1 cellular context compared by ENCODE assay signal in the genomic region with DNA sequence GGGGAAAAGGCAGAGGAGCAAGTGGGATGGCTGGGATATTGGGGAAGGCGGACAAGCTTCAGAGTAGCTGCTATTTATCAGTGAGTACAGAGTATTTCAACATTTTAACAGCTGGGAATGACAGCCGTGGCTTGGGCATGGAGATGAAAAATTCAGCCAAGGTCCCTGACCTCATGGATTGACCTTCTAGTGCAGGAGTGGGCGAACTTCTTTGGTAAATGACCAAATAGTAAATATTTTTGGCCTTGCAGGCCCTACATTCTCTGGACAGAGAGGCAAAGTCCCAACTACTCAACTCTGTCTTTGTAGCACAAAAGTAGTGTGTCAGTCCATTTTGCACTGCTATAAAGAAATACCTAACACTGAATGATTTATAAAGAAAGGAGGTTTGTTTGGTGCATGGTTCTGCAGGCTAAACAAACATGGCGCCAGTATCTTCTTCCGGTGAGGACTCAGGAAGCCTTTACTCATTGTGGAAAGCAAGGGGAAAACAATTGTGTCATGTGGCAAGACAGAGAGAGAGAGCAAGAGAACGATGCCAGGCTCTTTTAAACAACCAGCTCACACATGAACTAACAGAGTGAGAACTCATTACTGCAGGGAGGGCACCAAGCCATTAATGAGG.
TF ChIP-seq lines count a peak whose summit lies in the region.

No MANE protein-coding gene starts in this region.

TF ChIP-seq in HepG2, 621 proteins besides CTCF, POLR2A, EP300 and RAD21 (continued from another document):
- TF ChIP-seq, protein P1, sequence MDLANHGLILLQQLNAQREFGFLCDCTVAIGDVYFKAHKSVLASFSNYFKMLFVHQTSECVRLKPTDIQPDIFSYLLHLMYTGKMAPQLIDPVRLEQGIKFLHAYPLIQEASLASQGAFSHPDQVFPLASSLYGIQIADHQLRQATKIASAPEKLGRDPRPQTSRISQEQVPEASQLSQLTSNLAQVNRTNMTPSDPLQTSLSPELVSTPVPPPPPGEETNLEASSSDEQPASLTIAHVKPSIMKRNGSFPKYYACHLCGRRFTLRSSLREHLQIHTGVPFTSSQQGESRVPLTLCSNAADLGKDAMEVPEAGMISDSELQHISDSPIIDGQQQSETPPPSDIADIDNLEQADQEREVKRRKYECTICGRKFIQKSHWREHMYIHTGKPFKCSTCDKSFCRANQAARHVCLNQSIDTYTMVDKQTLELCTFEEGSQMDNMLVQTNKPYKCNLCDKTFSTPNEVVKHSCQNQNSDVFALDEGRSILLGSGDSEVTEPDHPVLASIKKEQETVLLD (CRISPR knock-in tag; IDR thresholded peaks at IDR 0.05; ENCODE audit: low read depth) = no peak
- TF ChIP-seq KDM6A (CRISPR knock-in tag; IDR thresholded peaks at IDR 0.05; ENCODE audit: low read depth) = no peak
- TF ChIP-seq ZNF124 (CRISPR knock-in tag; IDR thresholded peaks at IDR 0.05) = no peak
- no peak for TF ChIP-seq MIER2 (CRISPR knock-in tag; IDR thresholded peaks at IDR 0.05)
- no peak for TF ChIP-seq HOXA5 (CRISPR knock-in tag; IDR thresholded peaks at IDR 0.05)
- TF ChIP-seq ZSCAN12 (CRISPR knock-in tag; IDR thresholded peaks at IDR 0.05) = no peak
- TF ChIP-seq, protein P2, sequence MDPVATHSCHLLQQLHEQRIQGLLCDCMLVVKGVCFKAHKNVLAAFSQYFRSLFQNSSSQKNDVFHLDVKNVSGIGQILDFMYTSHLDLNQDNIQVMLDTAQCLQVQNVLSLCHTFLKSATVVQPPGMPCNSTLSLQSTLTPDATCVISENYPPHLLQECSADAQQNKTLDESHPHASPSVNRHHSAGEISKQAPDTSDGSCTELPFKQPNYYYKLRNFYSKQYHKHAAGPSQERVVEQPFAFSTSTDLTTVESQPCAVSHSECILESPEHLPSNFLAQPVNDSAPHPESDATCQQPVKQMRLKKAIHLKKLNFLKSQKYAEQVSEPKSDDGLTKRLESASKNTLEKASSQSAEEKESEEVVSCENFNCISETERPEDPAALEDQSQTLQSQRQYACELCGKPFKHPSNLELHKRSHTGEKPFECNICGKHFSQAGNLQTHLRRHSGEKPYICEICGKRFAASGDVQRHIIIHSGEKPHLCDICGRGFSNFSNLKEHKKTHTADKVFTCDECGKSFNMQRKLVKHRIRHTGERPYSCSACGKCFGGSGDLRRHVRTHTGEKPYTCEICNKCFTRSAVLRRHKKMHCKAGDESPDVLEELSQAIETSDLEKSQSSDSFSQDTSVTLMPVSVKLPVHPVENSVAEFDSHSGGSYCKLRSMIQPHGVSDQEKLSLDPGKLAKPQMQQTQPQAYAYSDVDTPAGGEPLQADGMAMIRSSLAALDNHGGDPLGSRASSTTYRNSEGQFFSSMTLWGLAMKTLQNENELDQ (CRISPR knock-in tag; IDR thresholded peaks at IDR 0.05; ENCODE audit: borderline replicate concordance) = no peak
- TF ChIP-seq JDP2 (CRISPR knock-in tag; IDR thresholded peaks at IDR 0.05; ENCODE audit: borderline replicate concordance) = no peak
- TF ChIP-seq ZNF510 (CRISPR knock-in tag; IDR thresholded peaks at IDR 0.05; ENCODE audit: low read depth) = no peak
- TF ChIP-seq, protein P3, sequence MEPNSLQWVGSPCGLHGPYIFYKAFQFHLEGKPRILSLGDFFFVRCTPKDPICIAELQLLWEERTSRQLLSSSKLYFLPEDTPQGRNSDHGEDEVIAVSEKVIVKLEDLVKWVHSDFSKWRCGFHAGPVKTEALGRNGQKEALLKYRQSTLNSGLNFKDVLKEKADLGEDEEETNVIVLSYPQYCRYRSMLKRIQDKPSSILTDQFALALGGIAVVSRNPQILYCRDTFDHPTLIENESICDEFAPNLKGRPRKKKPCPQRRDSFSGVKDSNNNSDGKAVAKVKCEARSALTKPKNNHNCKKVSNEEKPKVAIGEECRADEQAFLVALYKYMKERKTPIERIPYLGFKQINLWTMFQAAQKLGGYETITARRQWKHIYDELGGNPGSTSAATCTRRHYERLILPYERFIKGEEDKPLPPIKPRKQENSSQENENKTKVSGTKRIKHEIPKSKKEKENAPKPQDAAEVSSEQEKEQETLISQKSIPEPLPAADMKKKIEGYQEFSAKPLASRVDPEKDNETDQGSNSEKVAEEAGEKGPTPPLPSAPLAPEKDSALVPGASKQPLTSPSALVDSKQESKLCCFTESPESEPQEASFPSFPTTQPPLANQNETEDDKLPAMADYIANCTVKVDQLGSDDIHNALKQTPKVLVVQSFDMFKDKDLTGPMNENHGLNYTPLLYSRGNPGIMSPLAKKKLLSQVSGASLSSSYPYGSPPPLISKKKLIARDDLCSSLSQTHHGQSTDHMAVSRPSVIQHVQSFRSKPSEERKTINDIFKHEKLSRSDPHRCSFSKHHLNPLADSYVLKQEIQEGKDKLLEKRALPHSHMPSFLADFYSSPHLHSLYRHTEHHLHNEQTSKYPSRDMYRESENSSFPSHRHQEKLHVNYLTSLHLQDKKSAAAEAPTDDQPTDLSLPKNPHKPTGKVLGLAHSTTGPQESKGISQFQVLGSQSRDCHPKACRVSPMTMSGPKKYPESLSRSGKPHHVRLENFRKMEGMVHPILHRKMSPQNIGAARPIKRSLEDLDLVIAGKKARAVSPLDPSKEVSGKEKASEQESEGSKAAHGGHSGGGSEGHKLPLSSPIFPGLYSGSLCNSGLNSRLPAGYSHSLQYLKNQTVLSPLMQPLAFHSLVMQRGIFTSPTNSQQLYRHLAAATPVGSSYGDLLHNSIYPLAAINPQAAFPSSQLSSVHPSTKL (CRISPR knock-in tag; IDR thresholded peaks at IDR 0.05) = peak; percentile 25; the same call in 1 of the 2 replicates
- 0 out of 2 replicates have a peak, but pooled peaks have one; percentile 15 for TF ChIP-seq ZMYM4 (CRISPR knock-in tag; IDR thresholded peaks at IDR 0.05)
- no peak for TF ChIP-seq MATR3 (CRISPR knock-in tag; IDR thresholded peaks at IDR 0.05)
- TF ChIP-seq, protein P4, sequence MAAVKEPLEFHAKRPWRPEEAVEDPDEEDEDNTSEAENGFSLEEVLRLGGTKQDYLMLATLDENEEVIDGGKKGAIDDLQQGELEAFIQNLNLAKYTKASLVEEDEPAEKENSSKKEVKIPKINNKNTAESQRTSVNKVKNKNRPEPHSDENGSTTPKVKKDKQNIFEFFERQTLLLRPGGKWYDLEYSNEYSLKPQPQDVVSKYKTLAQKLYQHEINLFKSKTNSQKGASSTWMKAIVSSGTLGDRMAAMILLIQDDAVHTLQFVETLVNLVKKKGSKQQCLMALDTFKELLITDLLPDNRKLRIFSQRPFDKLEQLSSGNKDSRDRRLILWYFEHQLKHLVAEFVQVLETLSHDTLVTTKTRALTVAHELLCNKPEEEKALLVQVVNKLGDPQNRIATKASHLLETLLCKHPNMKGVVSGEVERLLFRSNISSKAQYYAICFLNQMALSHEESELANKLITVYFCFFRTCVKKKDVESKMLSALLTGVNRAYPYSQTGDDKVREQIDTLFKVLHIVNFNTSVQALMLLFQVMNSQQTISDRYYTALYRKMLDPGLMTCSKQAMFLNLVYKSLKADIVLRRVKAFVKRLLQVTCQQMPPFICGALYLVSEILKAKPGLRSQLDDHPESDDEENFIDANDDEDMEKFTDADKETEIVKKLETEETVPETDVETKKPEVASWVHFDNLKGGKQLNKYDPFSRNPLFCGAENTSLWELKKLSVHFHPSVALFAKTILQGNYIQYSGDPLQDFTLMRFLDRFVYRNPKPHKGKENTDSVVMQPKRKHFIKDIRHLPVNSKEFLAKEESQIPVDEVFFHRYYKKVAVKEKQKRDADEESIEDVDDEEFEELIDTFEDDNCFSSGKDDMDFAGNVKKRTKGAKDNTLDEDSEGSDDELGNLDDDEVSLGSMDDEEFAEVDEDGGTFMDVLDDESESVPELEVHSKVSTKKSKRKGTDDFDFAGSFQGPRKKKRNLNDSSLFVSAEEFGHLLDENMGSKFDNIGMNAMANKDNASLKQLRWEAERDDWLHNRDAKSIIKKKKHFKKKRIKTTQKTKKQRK (IDR thresholded peaks at IDR 0.05; ENCODE audit: low read length) = no peak
- no peak for TF ChIP-seq NFATC3 (CRISPR knock-in tag; IDR thresholded peaks at IDR 0.05)
- TF ChIP-seq RFX5 (IDR thresholded peaks at IDR 0.05; ENCODE audit: low read depth, low read length) = no peak
- TF ChIP-seq, protein P5, sequence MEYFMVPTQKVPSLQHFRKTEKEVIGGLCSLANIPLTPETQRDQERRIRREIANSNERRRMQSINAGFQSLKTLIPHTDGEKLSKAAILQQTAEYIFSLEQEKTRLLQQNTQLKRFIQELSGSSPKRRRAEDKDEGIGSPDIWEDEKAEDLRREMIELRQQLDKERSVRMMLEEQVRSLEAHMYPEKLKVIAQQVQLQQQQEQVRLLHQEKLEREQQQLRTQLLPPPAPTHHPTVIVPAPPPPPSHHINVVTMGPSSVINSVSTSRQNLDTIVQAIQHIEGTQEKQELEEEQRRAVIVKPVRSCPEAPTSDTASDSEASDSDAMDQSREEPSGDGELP (IDR thresholded peaks at IDR 0.05; ENCODE audit: borderline replicate concordance, low read depth) = peak; percentile 86
- no peak for TF ChIP-seq ZNF557 (CRISPR knock-in tag; IDR thresholded peaks at IDR 0.05)
- TF ChIP-seq ZNF841 (CRISPR knock-in tag; IDR thresholded peaks at IDR 0.05; ENCODE audit: borderline replicate concordance) = no peak
- TF ChIP-seq, protein P6, sequence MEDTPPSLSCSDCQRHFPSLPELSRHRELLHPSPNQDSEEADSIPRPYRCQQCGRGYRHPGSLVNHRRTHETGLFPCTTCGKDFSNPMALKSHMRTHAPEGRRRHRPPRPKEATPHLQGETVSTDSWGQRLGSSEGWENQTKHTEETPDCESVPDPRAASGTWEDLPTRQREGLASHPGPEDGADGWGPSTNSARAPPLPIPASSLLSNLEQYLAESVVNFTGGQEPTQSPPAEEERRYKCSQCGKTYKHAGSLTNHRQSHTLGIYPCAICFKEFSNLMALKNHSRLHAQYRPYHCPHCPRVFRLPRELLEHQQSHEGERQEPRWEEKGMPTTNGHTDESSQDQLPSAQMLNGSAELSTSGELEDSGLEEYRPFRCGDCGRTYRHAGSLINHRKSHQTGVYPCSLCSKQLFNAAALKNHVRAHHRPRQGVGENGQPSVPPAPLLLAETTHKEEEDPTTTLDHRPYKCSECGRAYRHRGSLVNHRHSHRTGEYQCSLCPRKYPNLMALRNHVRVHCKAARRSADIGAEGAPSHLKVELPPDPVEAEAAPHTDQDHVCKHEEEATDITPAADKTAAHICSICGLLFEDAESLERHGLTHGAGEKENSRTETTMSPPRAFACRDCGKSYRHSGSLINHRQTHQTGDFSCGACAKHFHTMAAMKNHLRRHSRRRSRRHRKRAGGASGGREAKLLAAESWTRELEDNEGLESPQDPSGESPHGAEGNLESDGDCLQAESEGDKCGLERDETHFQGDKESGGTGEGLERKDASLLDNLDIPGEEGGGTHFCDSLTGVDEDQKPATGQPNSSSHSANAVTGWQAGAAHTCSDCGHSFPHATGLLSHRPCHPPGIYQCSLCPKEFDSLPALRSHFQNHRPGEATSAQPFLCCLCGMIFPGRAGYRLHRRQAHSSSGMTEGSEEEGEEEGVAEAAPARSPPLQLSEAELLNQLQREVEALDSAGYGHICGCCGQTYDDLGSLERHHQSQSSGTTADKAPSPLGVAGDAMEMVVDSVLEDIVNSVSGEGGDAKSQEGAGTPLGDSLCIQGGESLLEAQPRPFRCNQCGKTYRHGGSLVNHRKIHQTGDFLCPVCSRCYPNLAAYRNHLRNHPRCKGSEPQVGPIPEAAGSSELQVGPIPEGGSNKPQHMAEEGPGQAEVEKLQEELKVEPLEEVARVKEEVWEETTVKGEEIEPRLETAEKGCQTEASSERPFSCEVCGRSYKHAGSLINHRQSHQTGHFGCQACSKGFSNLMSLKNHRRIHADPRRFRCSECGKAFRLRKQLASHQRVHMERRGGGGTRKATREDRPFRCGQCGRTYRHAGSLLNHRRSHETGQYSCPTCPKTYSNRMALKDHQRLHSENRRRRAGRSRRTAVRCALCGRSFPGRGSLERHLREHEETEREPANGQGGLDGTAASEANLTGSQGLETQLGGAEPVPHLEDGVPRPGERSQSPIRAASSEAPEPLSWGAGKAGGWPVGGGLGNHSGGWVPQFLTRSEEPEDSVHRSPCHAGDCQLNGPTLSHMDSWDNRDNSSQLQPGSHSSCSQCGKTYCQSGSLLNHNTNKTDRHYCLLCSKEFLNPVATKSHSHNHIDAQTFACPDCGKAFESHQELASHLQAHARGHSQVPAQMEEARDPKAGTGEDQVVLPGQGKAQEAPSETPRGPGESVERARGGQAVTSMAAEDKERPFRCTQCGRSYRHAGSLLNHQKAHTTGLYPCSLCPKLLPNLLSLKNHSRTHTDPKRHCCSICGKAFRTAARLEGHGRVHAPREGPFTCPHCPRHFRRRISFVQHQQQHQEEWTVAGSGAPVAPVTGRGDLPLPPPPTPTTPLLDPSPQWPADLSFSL (CRISPR knock-in tag; IDR thresholded peaks at IDR 0.05) = no peak
- no peak for TF ChIP-seq ZKSCAN5 (CRISPR knock-in tag; IDR thresholded peaks at IDR 0.05)
- TF ChIP-seq SMC3 (IDR thresholded peaks at IDR 0.05; ENCODE audit: low read length) = no peak
- TF ChIP-seq PTBP1 (IDR thresholded peaks at IDR 0.05; ENCODE audit: low read depth, low read length, poor library complexity, severe bottlenecking) = no peak
- TF ChIP-seq, protein P7, sequence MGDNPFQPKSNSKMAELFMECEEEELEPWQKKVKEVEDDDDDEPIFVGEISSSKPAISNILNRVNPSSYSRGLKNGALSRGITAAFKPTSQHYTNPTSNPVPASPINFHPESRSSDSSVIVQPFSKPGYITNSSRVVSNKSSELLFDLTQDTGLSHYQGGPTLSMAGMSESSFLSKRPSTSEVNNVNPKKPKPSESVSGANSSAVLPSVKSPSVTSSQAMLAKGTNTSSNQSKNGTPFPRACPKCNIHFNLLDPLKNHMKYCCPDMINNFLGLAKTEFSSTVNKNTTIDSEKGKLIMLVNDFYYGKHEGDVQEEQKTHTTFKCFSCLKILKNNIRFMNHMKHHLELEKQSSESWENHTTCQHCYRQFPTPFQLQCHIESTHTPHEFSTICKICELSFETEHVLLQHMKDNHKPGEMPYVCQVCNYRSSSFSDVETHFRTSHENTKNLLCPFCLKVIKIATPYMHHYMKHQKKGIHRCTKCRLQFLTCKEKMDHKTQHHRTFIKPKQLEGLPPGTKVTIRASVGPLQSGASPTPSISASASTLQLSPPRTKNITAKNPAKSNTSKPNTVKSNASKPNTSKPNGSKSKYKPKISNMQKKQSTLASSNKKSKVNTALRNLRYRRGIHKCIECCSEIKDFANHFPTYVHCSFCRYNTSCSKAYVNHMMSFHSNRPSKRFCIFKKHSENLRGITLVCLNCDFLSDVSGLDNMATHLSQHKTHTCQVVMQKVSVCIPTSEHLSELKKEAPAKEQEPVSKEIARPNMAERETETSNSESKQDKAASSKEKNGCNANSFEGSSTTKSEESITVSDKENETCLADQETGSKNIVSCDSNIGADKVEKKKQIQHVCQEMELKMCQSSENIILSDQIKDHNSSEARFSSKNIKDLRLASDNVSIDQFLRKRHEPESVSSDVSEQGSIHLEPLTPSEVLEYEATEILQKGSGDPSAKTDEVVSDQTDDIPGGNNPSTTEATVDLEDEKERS (CRISPR knock-in tag; IDR thresholded peaks at IDR 0.05) = no peak
- peak; percentile 53; the same call in 1 of the 2 replicates for TF ChIP-seq ZNF644 (CRISPR knock-in tag; IDR thresholded peaks at IDR 0.05; ENCODE audit: low read depth)
